ENCODE assay signal across 12 cellular contexts in the genomic region with DNA sequence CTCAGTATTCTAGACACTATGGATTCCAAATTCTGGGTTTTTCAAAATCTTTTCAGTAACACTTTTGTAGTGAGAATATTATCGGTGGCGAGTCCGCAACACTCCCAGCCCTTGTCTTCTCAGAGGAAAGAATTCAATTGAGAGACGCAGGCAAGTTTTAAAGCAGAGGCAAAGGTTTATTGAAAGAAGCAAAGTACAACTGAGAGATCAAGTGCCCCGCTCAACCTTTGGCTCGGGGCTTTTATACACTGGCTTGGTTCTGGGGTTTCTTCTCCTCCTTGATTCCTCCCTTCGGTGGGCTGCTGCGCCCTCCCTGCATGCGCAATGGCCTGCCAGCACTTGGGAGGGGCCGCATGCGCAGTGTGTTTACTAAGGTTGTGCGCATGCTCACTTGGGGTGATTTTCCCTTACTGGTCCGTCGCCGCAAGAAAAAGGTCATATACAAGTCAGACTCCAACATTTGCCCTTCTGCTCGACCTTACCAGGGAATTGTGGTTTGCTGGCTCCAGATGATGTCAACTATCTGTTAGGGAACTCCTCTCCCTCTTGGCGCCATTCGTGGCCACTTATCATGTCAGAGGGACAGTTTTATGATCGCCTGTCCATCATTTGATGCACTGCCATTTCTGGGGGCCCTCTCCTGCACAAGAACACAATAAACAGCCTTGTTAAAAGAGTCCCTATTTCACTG. TPM values are rescaled to one million over a fixed set of nuclear protein-coding genes. Genes with fewer than 3 reads are reported as not detected.
A peak's percentile ranks its signal among the peaks of the same experiment; 100 is the strongest.
DNase-seq lines count a peak whose midpoint lies in the region; ATAC-seq, FAIRE-seq and TF ChIP-seq lines count a peak whose summit lies in the region.
"Had no signal": no experiment of that assay in that cellular context is flagged by ENCODE, and none has a peak within 500 bp of the region (broad histone marks: within the 10 kb centered on the region; RNA-seq: fewer than 3 reads in every experiment).

No MANE protein-coding gene starts in this region.

- H3K9ac ChIP-seq in adipocyte (ENCODE audit: low read length) = peak overlapping the region; percentile 40

- no peak overlapping the region; the same call in 2 of the 3 replicates for H3K4me3 Mint-ChIP-seq in GM23338

- no peak for TF ChIP-seq CTCF in GM23338 (conservative IDR thresholded peaks at IDR 0.05; ENCODE audit: low read depth in 2 of 2)
- no peak for TF ChIP-seq CTCF in suprapubic skin (IDR thresholded peaks at IDR 0.05)

- 14 to 40% (median 38%) methylated on average over 19 of the region's 19 CpGs for WGBS in small intestine, 3 donors
- 58% methylated on average over 18 of the region's 19 CpGs for WGBS in suprapubic skin

- no peaks in the 10 kb centered on the region for H4K20me1 ChIP-seq in GM23338 (replicated peaks; ENCODE audit: insufficient read depth)

- H3K4me1 ChIP-seq in GM23338 (ENCODE audit: insufficient read depth) = peaks cover 47% of the 10 kb centered on the region
- peaks cover 52% of the 10 kb centered on the region for H3K4me1 ChIP-seq in adipocyte (ENCODE audit: control insufficient read depth, insufficient read depth, low read length)
- H3K4me1 ChIP-seq in small intestine (ENCODE audit: control insufficient read depth in 2 of 2, insufficient read depth in 1 of 2, low read depth in 1 of 2, low read length in 1 of 2) = peaks cover 3 to 4% of the 10 kb centered on the region in 2 donors
- H3K4me1 ChIP-seq in suprapubic skin = no peaks in the 10 kb centered on the region
- H3K4me1 ChIP-seq: pancreas had no signal

- peaks cover 4% of the 10 kb centered on the region; the same call in 2 of the 3 replicates for H3K36me3 Mint-ChIP-seq in GM23338 (ENCODE audit: low read depth)

- intact Hi-C loops in left colon (cut with DNase I, micrococcal nuclease) = no loop called here

- peak overlapping the region; percentile 90 for H3K27ac Mint-ChIP-seq in GM23338
- H3K27ac Mint-ChIP-seq: activated naive CD4-positive, alpha-beta T cell treated with anti-CD3 and anti-CD28 coated beads, Interleukin-2, amount 50 U/mL, for 72 hours had no signal

- peaks cover 17% of the 10 kb centered on the region for H3F3A ChIP-seq in GM23338 (replicated peaks; ENCODE audit: low read depth)

- H3K36me3 ChIP-seq in GM23338 (ENCODE audit: insufficient read depth) (no peaks in the 10 kb centered on the region), adipocyte (ENCODE audit: control insufficient read depth, insufficient read depth, low read length, severe bottlenecking) (no peaks in the 10 kb centered on the region), small intestine (ENCODE audit: control insufficient read depth in 2 of 2, insufficient read depth in 2 of 2, low read length in 2 of 2) (no peaks in the 10 kb centered on the region), suprapubic skin (no peaks in the 10 kb centered on the region)
- H3K36me3 ChIP-seq: pancreas had no signal

- no peak for TF ChIP-seq EP300 in suprapubic skin (IDR thresholded peaks at IDR 0.05)

- H3K27me3 ChIP-seq in GM23338 (ENCODE audit: insufficient read depth) = no peaks in the 10 kb centered on the region
- no peaks in the 10 kb centered on the region for H3K27me3 ChIP-seq in adipocyte (replicated peaks; ENCODE audit: control insufficient read depth, insufficient read depth, low read length)
- no peaks in the 10 kb centered on the region for H3K27me3 ChIP-seq in small intestine (ENCODE audit: control insufficient read depth in 2 of 2, insufficient read depth in 2 of 2, low read length in 2 of 2)
- no peaks in the 10 kb centered on the region for H3K27me3 ChIP-seq in suprapubic skin
- H3K27me3 ChIP-seq: pancreas had no signal

- H3K27ac ChIP-seq in GM23338 (ENCODE audit: low read depth) = peak overlapping the region; percentile 90
- H3K27ac ChIP-seq in small intestine (ENCODE audit: low read depth in 1 of 2, low read length in 1 of 2) = peak overlapping the region; percentile 35 to 38
- H3K27ac ChIP-seq in suprapubic skin = no peak overlapping the region
- H3K27ac ChIP-seq: pancreas had no signal

- peaks cover 46% of the 10 kb centered on the region for H3K4me1 Mint-ChIP-seq in GM23338

- DNase-seq in GM23338 (ENCODE audit: low spot score) (no peak), adipocyte (ENCODE audit: low read depth) (no peak), left colon (peak; percentile 55 to 72), small intestine (peak; percentile 73), NCI-H1417 treated with DMSO at 0.1 percent for 48 hours (lab: John Stamatoyannopoulos, UW) (no peak), SIG-M5 treated with dmso at 0.1 percent for 504 hours (lab: John Stamatoyannopoulos, UW; ENCODE audit: unreplicated experiment) (no peak), suprapubic skin (ENCODE audit: low spot score in 2 of 2) (no peak)
- DNase-seq: activated CD4-positive, alpha-beta T cell treated with anti-CD3 and anti-CD28 coated beads, Interleukin-2, amount 50 U/mL, for 4 hours; NCI-H524 treated with DMSO at 0.1 percent for 48 hours had no signal

- no peaks in the 10 kb centered on the region for H3K9me2 ChIP-seq in GM23338 (ENCODE audit: insufficient read depth)

- peaks cover 3% of the 10 kb centered on the region for H3K9me3 ChIP-seq in adipocyte (ENCODE audit: control insufficient read depth, low read length)
- H3K9me3 ChIP-seq in small intestine (ENCODE audit: control insufficient read depth, low read depth) = no peaks in the 10 kb centered on the region
- H3K9me3 ChIP-seq in suprapubic skin = no peaks in the 10 kb centered on the region
- H3K9me3 ChIP-seq: pancreas had no signal

- peak overlapping the region; percentile 69 for H2AFZ ChIP-seq in GM23338

- peak overlapping the region; percentile 41; the same call in 1 of the 2 replicates for H3K4me2 ChIP-seq in GM23338

- no peaks in the 10 kb centered on the region for H3K79me2 ChIP-seq in GM23338 (replicated peaks; ENCODE audit: insufficient read depth)

- ATAC-seq in GM23338 (no peak), left colon (peak; percentile 81), HG02759 (IDR thresholded peaks at IDR 0.05; ENCODE audit: unreplicated experiment) (no peak)
- ATAC-seq: activated naive CD4-positive, alpha-beta T cell treated with anti-CD3 and anti-CD28 coated beads, Interleukin-2, amount 50 U/mL, for 72 hours had no signal

- TF ChIP-seq POLR2A in suprapubic skin (IDR thresholded peaks at IDR 0.05) = no peak

- peaks cover 6% of the 10 kb centered on the region for H3K9me3 Mint-ChIP-seq in GM23338

- no peak for FAIRE-seq in small intestine (lab: Jason Lieb, UNC)
- FAIRE-seq: pancreas had no signal

- H3K4me3 ChIP-seq in GM23338 (no peak overlapping the region), adipocyte (ENCODE audit: low read length) (peak overlapping the region; percentile 22), small intestine (ENCODE audit: low read depth in 1 of 2, low read length in 2 of 2) (no peak overlapping the region), suprapubic skin (no peak overlapping the region)
- H3K4me3 ChIP-seq: pancreas had no signal

- peaks cover 9% of the 10 kb centered on the region for H3K27me3 Mint-ChIP-seq in GM23338 (ENCODE audit: insufficient read depth, low read depth, poor library complexity)

TF ChIP-seq in GM23338, 12 proteins besides CTCF, POLR2A, EP300 and RAD21 (continues in another document):
- TF ChIP-seq EZH2phosphoT487 (IDR thresholded peaks at IDR 0.05; ENCODE audit: unreplicated experiment) (no peak), NANOG (IDR thresholded peaks at IDR 0.05; ENCODE audit: borderline replicate concordance) (no peak), JUNB (IDR thresholded peaks at IDR 0.05; ENCODE audit: unreplicated experiment) (no peak)

RNA-seq across cellular contexts. Expression of a gene that starts 3.0 kb away (rescaled TPM):
- total RNA-seq in GM23338 (2014; rRNA removed; shearing (Covaris generic)) = 0.10 and 0.35 TPM in 2 replicates
- polyA plus RNA-seq in GM23338 (2016; fragmentation: Nextera tagmentation; extraction: Ambion mirVana) = 0.19 TPM in 1 of 2 replicates, not detected in the other
- not detected for total RNA-seq in left colon
- polyA plus RNA-seq in small intestine = under 1 TPM in 1 of 3 donors, not detected in 2; 0.49 TPM
- total RNA-seq in suprapubic skin = 1 to 10 TPM in 1 of 4 donors, under 1 TPM in 1, not detected in 2; 0.38 to 6.2 TPM
- total RNA-seq: activated naive CD4-positive, alpha-beta T cell treated with anti-CD3 and anti-CD28 coated beads, Interleukin-2, amount 50 U/mL, for 72 hours had no signal

RNA-seq across cellular contexts. Expression of a gene that starts 39.3 kb away (rescaled TPM):
- total RNA-seq in GM23338 (2014; rRNA removed; shearing (Covaris generic)) = not detected in 2 replicates
- polyA plus RNA-seq in GM23338 (2016; fragmentation: Nextera tagmentation; extraction: Ambion mirVana) = not detected in 2 replicates
- total RNA-seq in left colon = not detected
- polyA plus RNA-seq in small intestine = not detected
- total RNA-seq in suprapubic skin = not detected
- total RNA-seq: activated naive CD4-positive, alpha-beta T cell treated with anti-CD3 and anti-CD28 coated beads, Interleukin-2, amount 50 U/mL, for 72 hours had no signal
- polyA plus RNA-seq: pancreas had no signal

Comparison
In these comparisons a context has a peak if more than half of its experiments do, and no peak if none do; other contexts are left out.
1. DNase-seq: peak in left colon (2 of 2) and small intestine (single experiment); none in GM23338 (single experiment), adipocyte (single experiment), NCI-H1417 treated with DMSO at 0.1 percent for 48 hours (single experiment), SIG-M5 treated with dmso at 0.1 percent for 504 hours (single experiment) and suprapubic skin (0 of 2).